In the genomic region with DNA sequence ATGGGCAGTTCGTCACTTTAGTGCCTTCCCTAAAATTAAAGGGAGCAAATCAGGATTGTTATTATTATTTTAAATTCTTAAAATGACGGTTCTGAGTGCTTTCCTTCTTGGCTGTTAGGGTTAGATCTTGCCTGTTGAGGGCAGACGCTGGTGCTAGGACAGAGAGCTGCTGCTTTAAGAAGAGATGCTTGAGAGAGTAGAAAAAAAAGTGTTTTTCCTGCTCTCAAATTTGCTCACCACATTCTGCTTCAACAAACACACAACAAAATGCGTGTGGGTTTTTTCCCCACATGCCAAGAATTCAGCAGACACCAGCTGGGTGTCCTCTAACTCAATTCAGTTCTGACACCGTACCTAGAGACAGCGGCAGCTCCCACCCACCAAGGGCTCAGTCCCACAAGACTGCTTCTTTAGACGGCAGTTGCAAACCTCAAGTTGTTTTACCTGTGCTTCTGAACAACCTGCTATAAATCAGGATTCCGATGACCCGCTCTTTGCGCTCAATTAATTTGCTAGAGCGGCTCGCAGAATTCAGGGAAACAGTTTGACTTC, we compare ENCODE assay signal across 19 cellular contexts.
"Had no signal": no experiment of that assay in that cellular context is flagged by ENCODE, and none has a peak within 500 bp of the region (broad histone marks: within the 10 kb centered on the region; RNA-seq: fewer than 3 reads in every experiment).

No MANE protein-coding gene starts in this region.

- H3K9me3 Mint-ChIP-seq: activated naive CD8-positive, alpha-beta T cell treated with anti-CD3 and anti-CD28 coated beads for 36 hours had no signal

- ATAC-seq: body of pancreas, right lobe of liver had no signal

- H3K4me3 Mint-ChIP-seq: activated naive CD8-positive, alpha-beta T cell treated with anti-CD3 and anti-CD28 coated beads for 36 hours; nephron had no signal

- H3K27ac ChIP-seq: body of pancreas, esophagus muscularis mucosa, left ventricle myocardium inferior, prostate gland, right lobe of liver, stomach, testis had no signal

- H3K36me3 Mint-ChIP-seq: activated naive CD8-positive, alpha-beta T cell treated with anti-CD3 and anti-CD28 coated beads for 36 hours had no signal

- H3K27me3 Mint-ChIP-seq: activated naive CD8-positive, alpha-beta T cell treated with anti-CD3 and anti-CD28 coated beads for 36 hours had no signal

- H3K27ac Mint-ChIP-seq: activated naive CD8-positive, alpha-beta T cell treated with anti-CD3 and anti-CD28 coated beads for 36 hours; nephron had no signal

- DNase-seq: activated CD4-positive, alpha-beta T cell treated with anti-CD3 and anti-CD28 coated beads, Interleukin-2, amount 50 U/mL, for 1 hour; activated CD4-positive, CD25-positive, alpha-beta regulatory T cell; activated CD8-positive, alpha-beta memory T cell treated with anti-CD3 and anti-CD28 coated beads for 24 hours; activated naive CD8-positive, alpha-beta T cell treated with anti-CD3 and anti-CD28 coated beads for 36 hours; amygdala; body of pancreas; caudate nucleus; cortex of kidney; effector CD4-positive, alpha-beta T cell; hippocampal formation; left ventricle myocardium inferior; mesendoderm; nucleus accumbens; right lobe of liver; stomach; testis had no signal

- H3K4me3 ChIP-seq: body of pancreas, esophagus muscularis mucosa, left ventricle myocardium inferior, prostate gland, right lobe of liver, stomach, testis had no signal
